In the genomic region with DNA sequence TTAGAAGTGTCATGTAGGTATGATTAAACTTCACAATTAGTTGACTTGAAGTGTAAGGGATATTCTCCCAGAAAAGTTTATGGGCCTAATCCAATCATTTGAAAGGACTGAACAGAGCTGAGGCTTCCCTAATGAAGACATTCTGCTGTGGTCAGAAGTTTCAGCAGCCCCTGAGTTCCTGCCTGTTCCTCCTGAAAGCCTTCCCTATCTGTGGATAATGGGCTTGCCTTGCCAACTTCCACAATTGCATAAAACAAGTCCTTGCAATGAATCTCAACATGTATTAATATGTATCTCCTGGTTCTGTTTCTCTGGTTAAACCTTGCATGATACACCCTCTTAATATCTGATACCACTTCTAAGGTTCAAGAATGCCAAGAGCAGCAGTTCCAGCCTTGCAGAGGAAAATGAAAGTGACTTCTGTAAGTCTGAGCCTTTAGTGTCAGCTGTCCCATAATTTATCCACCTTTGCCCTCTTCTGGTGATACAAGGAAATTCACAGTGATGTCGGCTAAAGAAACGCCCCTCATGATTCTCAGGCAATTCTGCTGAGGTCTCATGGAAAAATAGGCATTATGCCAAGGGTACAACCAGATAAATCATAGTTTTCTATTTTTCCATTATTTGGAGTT, we compare ENCODE assay signal across 8 cellular contexts.
DNase-seq lines count a peak whose midpoint lies in the region; ATAC-seq, FAIRE-seq and TF ChIP-seq lines count a peak whose summit lies in the region.

No MANE protein-coding gene starts in this region.

- no peak overlapping the region for H3K27ac Mint-ChIP-seq in WTC11

- CTCF ChIA-PET in WTC11 (lab: Charles Lee), result interaction anchor here (0.7 to 6.0 kb wide), 21 partner anchors 14 to 265 kb away, joined by 3 to 62 read pairs (median 5); no protein-coding TSS in a partner anchor

- H3K36me3 Mint-ChIP-seq in WTC11, result no peaks in the 10 kb centered on the region

- peaks cover 4% of the 10 kb centered on the region for H3K27me3 Mint-ChIP-seq in WTC11 (ENCODE audit: low read depth)

- POLR2A ChIA-PET in WTC11 (lab: Charles Lee), result no interaction called here

- peaks cover 4% of the 10 kb centered on the region for H3K4me1 Mint-ChIP-seq in WTC11

- H3K4me3 Mint-ChIP-seq in WTC11, result no peak overlapping the region

- no peaks in the 10 kb centered on the region for H3K9me3 Mint-ChIP-seq in WTC11

- peak; percentile 10 for DNase-seq in CD1c-positive myeloid dendritic cell (ENCODE audit: extremely low spot score)
- DNase-seq in GM18507 (ENCODE audit: extremely low spot score, insufficient read length, low read depth), result peak; percentile 2
- DNase-seq in NCI-H2107 treated with DMSO at 0.1 percent for 48 hours (lab: John Stamatoyannopoulos, UW; ENCODE audit: unreplicated experiment), result peak; percentile 27
- DNase-seq in WTC11 (ENCODE audit: low spot score), result no peak
- peak; percentile 46 for DNase-seq in germinal center (ENCODE audit: low spot score)
- DNase-seq in putamen (ENCODE audit: low spot score), result peak; percentile 38
- DNase-seq in activated effector memory CD4-positive, alpha-beta T cell treated with Interleukin-2 at 50 U/mL for 16 hours, result no peak

- TF ChIP-seq CTCF in WTC11 (IDR thresholded peaks at IDR 0.05), result no peak

- peak; percentile 89 for FAIRE-seq in GM18507 (lab: Jason Lieb, UNC)

- ATAC-seq in HG02973 (IDR thresholded peaks at IDR 0.05; ENCODE audit: unreplicated experiment) (peak; percentile 79), WTC11 (peak; percentile 79)

TF ChIP-seq in WTC11, 78 proteins besides CTCF, POLR2A, EP300 and RAD21:
- TF ChIP-seq ARID4B (CRISPR knock-in tag; IDR thresholded peaks at IDR 0.05; ENCODE audit: borderline replicate concordance) (no peak), ZMAT4 (CRISPR knock-in tag; IDR thresholded peaks at IDR 0.05) (no peak)

Comparison
In these comparisons a context has a peak if more than half of its experiments do, and no peak if none do; other contexts are left out.
1. DNase-seq: peak in CD1c-positive myeloid dendritic cell (single experiment), GM18507 (single experiment), NCI-H2107 treated with DMSO at 0.1 percent for 48 hours (single experiment), germinal center (single experiment) and putamen (single experiment); none in WTC11 (single experiment) and activated effector memory CD4-positive, alpha-beta T cell treated with Interleukin-2 at 50 U/mL for 16 hours (single experiment).